1 cellular context compared by ENCODE assay signal in the genomic region with DNA sequence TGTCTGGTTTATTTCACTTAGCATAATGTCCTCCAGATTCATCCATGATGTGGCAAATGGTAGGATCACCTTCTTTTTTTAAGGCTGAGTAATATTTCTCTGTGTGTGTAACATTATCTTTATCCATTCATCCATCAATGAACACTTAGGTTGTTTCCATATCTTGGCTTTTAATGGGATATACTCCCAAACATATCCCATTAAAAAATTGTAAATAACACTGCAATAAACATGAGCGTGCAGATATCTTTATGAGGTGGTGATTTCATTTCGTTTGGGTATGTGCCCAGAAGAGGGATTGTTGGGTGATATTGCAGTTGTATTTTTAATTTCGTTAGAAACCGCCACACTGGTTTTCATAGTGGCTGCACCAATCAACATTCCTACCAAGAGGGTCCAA.
A peak's percentile ranks its signal among the peaks of the same experiment; 100 is the strongest.
TF ChIP-seq lines count a peak whose summit lies in the region.

No MANE protein-coding gene starts in this region.

TF ChIP-seq in HEK293, 187 proteins besides CTCF, POLR2A, EP300 and RAD21 (continued from another document):
- TF ChIP-seq PRDM2 (tag by site-specific recombination; IDR thresholded peaks at IDR 0.05; ENCODE audit: borderline replicate concordance) = no peak
- no peak for TF ChIP-seq MEIS1 (CRISPR knock-in tag; IDR thresholded peaks at IDR 0.05; ENCODE audit: borderline replicate concordance)
- peak; percentile 34; the same call in 1 of the 2 replicates for TF ChIP-seq ZNF146 (tag by site-specific recombination; IDR thresholded peaks at IDR 0.05)
- peak; percentile 58; the same call in 1 of the 2 replicates for TF ChIP-seq WT1 (tag by site-specific recombination; IDR thresholded peaks at IDR 0.05)
- TF ChIP-seq PRDM6 (tag by site-specific recombination; IDR thresholded peaks at IDR 0.05) = peak; percentile 67
- peak; percentile 88 for TF ChIP-seq PRDM4 (tag by site-specific recombination; IDR thresholded peaks at IDR 0.05)
- no peak for TF ChIP-seq ZSCAN30 (tag by site-specific recombination; IDR thresholded peaks at IDR 0.05)
- TF ChIP-seq ZEB2 (tag by site-specific recombination; IDR thresholded peaks at IDR 0.05) = 0 out of 2 replicates have a peak, but pooled peaks have one; percentile 34
